In the genomic region with DNA sequence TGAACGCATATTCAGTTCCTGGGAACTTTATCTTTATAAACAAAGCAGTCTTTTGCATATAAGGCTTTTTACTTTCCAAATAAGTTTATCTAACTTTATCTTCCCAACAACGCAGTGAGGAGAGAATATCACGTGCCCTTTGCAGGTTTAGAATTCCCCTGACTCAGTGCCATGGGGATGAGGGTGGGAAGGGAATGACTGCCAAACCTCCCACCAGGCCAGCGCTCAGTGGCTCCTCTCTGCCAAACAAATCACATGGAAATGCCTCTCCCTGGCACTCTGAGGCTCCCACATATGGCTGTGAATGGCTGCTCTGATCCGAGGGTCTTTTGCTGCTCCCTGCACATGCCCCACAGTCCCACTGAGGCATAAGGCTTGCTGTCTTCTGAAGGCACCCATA, we compare ENCODE assay signal across 21 cellular contexts.
"Had no signal": no experiment of that assay in that cellular context is flagged by ENCODE, and none has a peak within 500 bp of the region (broad histone marks: within the 10 kb centered on the region; RNA-seq: fewer than 3 reads in every experiment).

No MANE protein-coding gene starts in this region.

- H3K9me3 ChIP-seq: left lung, mucosa of descending colon, neutrophil, pancreas, right atrium auricular region, sigmoid colon, testis, tibial artery, upper lobe of left lung had no signal

- ATAC-seq: effector memory CD8-positive, alpha-beta T cell; left lung; mucosa of descending colon; natural killer cell treated with Interleukin-12 subunit alpha and Interleukin-12 subunit beta and Interleukin-15 and Interleukin-18, amount 100 ng/mL, for 72 hours; stimulated activated memory B cell treated with anti-CD40 and anti-IgM and Interleukin-4, amounts not matched to agents 10 μg/mL and 1 μg/mL and 100 μg/mL, for 72 hours; stimulated activated naive CD8-positive, alpha-beta T cell treated with anti-CD3 and anti-CD28 coated beads, Interleukin-15, Interleukin-2, amounts not matched to agents 100 U/mL and 50 U/mL, for 24 hours had no signal

- H3K27me3 ChIP-seq: left lung, neutrophil, pancreas, right atrium auricular region, sigmoid colon, testis, tibial artery, upper lobe of left lung had no signal

- H3K4me1 ChIP-seq: left lung, pancreas, right atrium auricular region, sigmoid colon, testis, tibial artery, upper lobe of left lung had no signal

- H3K27ac ChIP-seq: coronary artery, left lung, neutrophil, pancreas, right atrium auricular region, sigmoid colon, testis, tibial artery, upper lobe of left lung had no signal

- DNase-seq: central memory CD4-positive, alpha-beta T cell; dermis blood vessel endothelial cell; effector memory CD8-positive, alpha-beta T cell; left cardiac atrium; left lung; mesenchymal stem cell; mucosa of descending colon; naive B cell; sigmoid colon; stimulated activated CD4-positive, alpha-beta T cell treated with anti-CD3 and anti-CD28 coated beads, Interleukin-4, amount 100 ng/mL, for 4 hours; stimulated activated naive CD8-positive, alpha-beta T cell treated with anti-CD3 and anti-CD28 coated beads, Interleukin-15, Interleukin-2, amounts not matched to agents 100 U/mL and 50 U/mL, for 24 hours; substantia nigra; testis; tibial artery; upper lobe of left lung had no signal

- H3K36me3 ChIP-seq: left lung, neutrophil, pancreas, right atrium auricular region, sigmoid colon, tibial artery, upper lobe of left lung had no signal

- H3K4me3 ChIP-seq: coronary artery, left lung, mucosa of descending colon, pancreas, right atrium auricular region, sigmoid colon, testis, tibial artery, upper lobe of left lung had no signal
